ENCODE assay signal across 22 cellular contexts in genomic region chr20:61370841-61371303, GRCh38.
A peak's percentile ranks its signal among the peaks of the same experiment; 100 is the strongest.
DNase-seq lines count a peak whose midpoint lies in the region; ATAC-seq, FAIRE-seq and TF ChIP-seq lines count a peak whose summit lies in the region.
"Had no signal": no experiment of that assay in that cellular context is flagged by ENCODE, and none has a peak within 500 bp of the region (broad histone marks: within the 10 kb centered on the region; RNA-seq: fewer than 3 reads in every experiment).

No MANE protein-coding gene starts in this region.

- H3K27ac ChIP-seq in cingulate gyrus (ENCODE audit: low read depth, low read length) (peak overlapping the region; percentile 65), spleen (no peak overlapping the region), PC-9 (no peak overlapping the region)
- H3K27ac ChIP-seq: 22Rv1, Peyer's patch, thoracic aorta had no signal

- WGBS in spleen, 5 donors = 57 to 70% (median 67%) methylated on average over 20 of the region's 20 CpGs

- peak in 2 of 3 experiments; percentile 16 to 36 for DNase-seq in NCI-H1417 (lab: John Stamatoyannopoulos, UW)
- no peak for DNase-seq in NCI-H1417 treated with DMSO at 0.1 percent for 48 hours (lab: John Stamatoyannopoulos, UW)
- DNase-seq in medulla oblongata (ENCODE audit: extremely low spot score) = peak; percentile 50
- DNase-seq in spleen = peak; percentile 56
- DNase-seq in PC-9 = no peak
- no peak for DNase-seq in RCC 7860 (ENCODE audit: low spot score)
- DNase-seq: activated CD4-positive, CD25-positive, alpha-beta regulatory T cell treated with anti-CD3 and anti-CD28 coated beads, Interleukin-2, amount 50 U/mL, for 72 hours; activated naive CD8-positive, alpha-beta T cell treated with anti-CD3 and anti-CD28 coated beads, Interleukin-2, amount 50 U/mL, for 24 hours; BE2C; DMS 273 treated with DMSO at 0.1 percent for 48 hours; KG1; left colon; mucosa of descending colon; NCI-H2081 treated with DMSO at 0.1 percent for 48 hours; Peyer's patch; stimulated activated CD4-positive, alpha-beta T cell treated with anti-CD3 and anti-CD28 coated beads, Interleukin-2, amount 100 ng/mL, for 48 hours; T1000 had no signal

- CTCF ChIA-PET in PC-9 (lab: Charles Lee) = no interaction called here

- no peaks in the 10 kb centered on the region for H3K79me2 ChIP-seq in PC-9 (ENCODE audit: low read depth)

- no peak for FAIRE-seq in RCC 7860 (lab: Jason Lieb, UNC)
- FAIRE-seq: endometrium had no signal

- no peaks in the 10 kb centered on the region for H3K4me1 ChIP-seq in spleen
- H3K4me1 ChIP-seq in PC-9 (replicated peaks; ENCODE audit: insufficient read depth) = no peaks in the 10 kb centered on the region
- H3K4me1 ChIP-seq: BE2C, Peyer's patch had no signal

- peaks cover 0 to 29% (median 0%) of the 10 kb centered on the region in 8 donors for H3K9me3 ChIP-seq in spleen
- no peaks in the 10 kb centered on the region for H3K9me3 ChIP-seq in PC-9 (ENCODE audit: insufficient read depth, low read depth)
- H3K9me3 ChIP-seq: BE2C, mucosa of descending colon, Peyer's patch, thoracic aorta had no signal

- no peaks in the 10 kb centered on the region for H3F3A ChIP-seq in PC-9 (ENCODE audit: insufficient read depth, low read depth)

- H2AFZ ChIP-seq in PC-9 = no peak overlapping the region

- ATAC-seq in HG02571 (IDR thresholded peaks at IDR 0.05; ENCODE audit: unreplicated experiment) = no peak
- ATAC-seq: activated naive CD8-positive, alpha-beta T cell treated with anti-CD3 and anti-CD28 coated beads, Interleukin-2, amount 50 U/mL, for 24 hours; left colon; mucosa of descending colon had no signal

- H3K27me3 ChIP-seq in spleen (replicated peaks in 1 of 7) = no peaks in the 10 kb centered on the region
- peaks cover 90% of the 10 kb centered on the region for H3K27me3 ChIP-seq in PC-9 (ENCODE audit: insufficient read depth, low read depth)
- H3K27me3 ChIP-seq: BE2C, Peyer's patch had no signal

- H3K36me3 ChIP-seq in spleen (no peaks in the 10 kb centered on the region), PC-9 (ENCODE audit: low read depth) (no peaks in the 10 kb centered on the region)
- H3K36me3 ChIP-seq: BE2C, Peyer's patch, thoracic aorta had no signal

- H3K9me2 ChIP-seq in PC-9 (ENCODE audit: insufficient read depth) = no peaks in the 10 kb centered on the region

- POLR2A ChIA-PET in PC-9 (lab: Charles Lee; ENCODE audit: unreplicated experiment) = no interaction called here

- no TSS peak for BruUV-seq in PC-9 (replicated peaks; lab: Mats Ljungman, UMichigan)

- no peaks in the 10 kb centered on the region for H4K20me1 ChIP-seq in PC-9 (ENCODE audit: insufficient read depth)

- intact Hi-C loops in spleen (cut with DNase I; ENCODE audit: low total_unique reads) = no loop called here
- intact Hi-C loops in PC-9 (cut with micrococcal nuclease; ENCODE audit: unreplicated experiment) = no loop called here

- H3K4me2 ChIP-seq in PC-9 = no peak overlapping the region

- TF ChIP-seq CTCF in spleen (IDR thresholded peaks at IDR 0.05 in 8 of 11, conservative IDR thresholded peaks at IDR 0.05 in 3 of 11) = no peak
- no peak for TF ChIP-seq CTCF in PC-9 (conservative IDR thresholded peaks at IDR 0.05)

- H3K4me3 ChIP-seq in spleen (no peak overlapping the region), PC-9 (no peak overlapping the region)
- H3K4me3 ChIP-seq: mucosa of descending colon, Peyer's patch, thoracic aorta had no signal

- no peak for TF ChIP-seq POLR2A in spleen (IDR thresholded peaks at IDR 0.05)

Comparison
In these comparisons a context has a peak if more than half of its experiments do, and no peak if none do; other contexts are left out.
1. DNase-seq: peak in NCI-H1417 (2 of 3), medulla oblongata (single experiment) and spleen (single experiment); none in NCI-H1417 treated with DMSO at 0.1 percent for 48 hours (single experiment), PC-9 (0 of 2) and RCC 7860 (single experiment).